In the genomic region with DNA sequence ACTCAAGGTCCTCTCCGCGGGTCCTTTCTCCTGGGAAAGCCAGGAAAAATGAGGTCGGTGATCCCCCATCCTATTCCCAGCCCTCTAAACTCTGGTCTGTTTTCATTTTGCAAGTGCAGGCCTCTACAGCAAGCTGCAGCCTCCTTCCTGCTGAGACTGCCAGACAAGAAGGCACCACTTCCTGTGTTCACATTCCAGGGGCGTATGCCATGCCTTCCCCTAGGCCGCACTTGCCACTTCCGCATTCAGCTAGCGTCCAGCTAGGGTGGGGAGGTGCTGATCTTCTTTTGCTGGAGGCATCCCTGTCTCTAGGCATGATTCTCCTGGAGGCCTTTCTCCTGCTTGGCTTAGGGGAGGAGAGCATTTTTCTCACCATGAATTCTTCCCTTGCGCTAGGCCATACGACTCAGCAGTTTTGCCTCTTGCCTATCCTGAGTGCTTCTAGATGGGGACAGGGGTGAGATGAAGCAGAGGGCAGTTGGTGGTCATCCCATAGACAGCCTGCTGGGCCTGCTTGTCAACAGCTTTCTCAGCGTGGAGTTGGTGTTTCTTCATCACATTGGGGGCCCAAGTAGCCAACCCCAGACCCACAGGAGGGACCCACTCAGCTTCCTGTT, we compare ENCODE assay signal across 1 cellular context.
TF ChIP-seq lines count a peak whose summit lies in the region.

No MANE protein-coding gene starts in this region.

TF ChIP-seq in K562, 482 proteins besides CTCF, POLR2A, EP300 and RAD21 (continued from another document):
- TF ChIP-seq ELF1 (tag; IDR thresholded peaks at IDR 0.05) (0 out of 2 replicates have a peak, but pooled peaks have one; percentile 37), HOXB6 (CRISPR knock-in tag; IDR thresholded peaks at IDR 0.05; ENCODE audit: borderline replicate concordance) (no peak), MBD1 (CRISPR knock-in tag; IDR thresholded peaks at IDR 0.05) (no peak), PTTG1 (tag; IDR thresholded peaks at IDR 0.05; ENCODE audit: low read depth) (no peak), ZNF644 (tag; IDR thresholded peaks at IDR 0.05; ENCODE audit: low read depth) (no peak), ZNF316 (IDR thresholded peaks at IDR 0.05) (peak; percentile 55)
- TF ChIP-seq, protein P1, sequence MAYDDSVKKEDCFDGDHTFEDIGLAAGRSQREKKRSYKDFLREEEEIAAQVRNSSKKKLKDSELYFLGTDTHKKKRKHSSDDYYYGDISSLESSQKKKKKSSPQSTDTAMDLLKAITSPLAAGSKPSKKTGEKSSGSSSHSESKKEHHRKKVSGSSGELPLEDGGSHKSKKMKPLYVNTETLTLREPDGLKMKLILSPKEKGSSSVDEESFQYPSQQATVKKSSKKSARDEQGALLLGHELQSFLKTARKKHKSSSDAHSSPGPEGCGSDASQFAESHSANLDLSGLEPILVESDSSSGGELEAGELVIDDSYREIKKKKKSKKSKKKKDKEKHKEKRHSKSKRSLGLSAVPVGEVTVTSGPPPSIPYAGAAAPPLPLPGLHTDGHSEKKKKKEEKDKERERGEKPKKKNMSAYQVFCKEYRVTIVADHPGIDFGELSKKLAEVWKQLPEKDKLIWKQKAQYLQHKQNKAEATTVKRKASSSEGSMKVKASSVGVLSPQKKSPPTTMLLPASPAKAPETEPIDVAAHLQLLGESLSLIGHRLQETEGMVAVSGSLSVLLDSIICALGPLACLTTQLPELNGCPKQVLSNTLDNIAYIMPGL (CRISPR knock-in tag; IDR thresholded peaks at IDR 0.05), result no peak
